ENCODE assay signal across 1 cellular context in genomic region chr7:112056409-112056808, GRCh38.
TF ChIP-seq lines count a peak whose summit lies in the region.

No MANE protein-coding gene starts in this region.

TF ChIP-seq in GM12878, 131 proteins besides CTCF, POLR2A, EP300 and RAD21 (continued from another document):
- no peak for TF ChIP-seq PKNOX1 (IDR thresholded peaks at IDR 0.05)
